ENCODE assay signal across 12 cellular contexts in the genomic region with DNA sequence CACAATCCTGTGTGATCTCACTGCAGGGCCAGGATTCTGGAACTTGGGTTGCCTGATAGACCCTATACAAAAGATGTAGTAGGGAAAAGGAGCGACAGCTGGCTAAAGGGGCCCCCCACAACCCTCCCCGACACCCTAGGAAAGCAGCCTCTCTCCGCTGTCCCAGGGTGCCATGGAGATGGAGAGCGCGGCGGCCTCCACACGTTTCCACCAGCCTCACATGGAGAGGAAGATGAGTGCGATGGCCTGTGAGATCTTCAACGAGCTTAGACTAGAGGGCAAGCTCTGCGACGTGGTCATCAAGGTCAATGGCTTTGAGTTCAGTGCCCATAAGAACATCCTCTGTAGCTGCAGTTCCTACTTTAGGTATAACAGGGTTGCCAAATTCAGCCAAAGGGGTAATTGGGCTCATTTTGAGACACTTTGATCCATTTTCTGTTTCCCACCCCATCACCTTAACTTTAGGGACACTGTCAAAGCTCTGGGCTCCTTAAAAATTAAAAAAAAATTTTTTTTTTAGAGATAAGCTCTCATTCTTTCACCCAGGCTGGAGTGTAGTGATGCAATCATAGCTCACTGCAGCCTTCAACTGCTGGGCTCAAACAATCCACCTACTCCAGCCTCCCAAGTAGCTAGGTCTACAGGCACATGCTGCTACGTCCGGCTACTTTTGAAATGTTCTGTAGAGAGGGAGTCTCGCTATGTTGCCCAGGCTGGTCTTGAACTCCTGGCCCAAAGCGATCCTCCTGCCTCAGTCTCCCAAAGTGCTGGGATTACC. TPM values are rescaled to one million over a fixed set of nuclear protein-coding genes. Genes with fewer than 3 reads are reported as not detected.
DNase-seq lines count a peak whose midpoint lies in the region; ATAC-seq, FAIRE-seq and TF ChIP-seq lines count a peak whose summit lies in the region.
"Had no signal": no experiment of that assay in that cellular context is flagged by ENCODE, and none has a peak within 500 bp of the region (broad histone marks: within the 10 kb centered on the region; RNA-seq: fewer than 3 reads in every experiment).

A gene (plus strand): TSS at position 65 of the 778 bp plus-strand sequence. CDS start 108 bp downstream, at position 173.

- no peaks in the 10 kb centered on the region for H3K9me3 ChIP-seq in A549

- H3K9me3 Mint-ChIP-seq in brain (no peaks in the 10 kb centered on the region), endothelial cell (ENCODE audit: unreplicated experiment) (no peaks in the 10 kb centered on the region)
- no peaks in the 10 kb centered on the region for H3K9me3 Mint-ChIP-seq in naive thymus-derived CD8-positive, alpha-beta T cell

- TF ChIP-seq CTCF in A549 (IDR thresholded peaks at IDR 0.05) (no peak), HFF-Myc (IDR thresholded peaks at IDR 0.05; ENCODE audit: low read depth, low read length, missing control alignments) (no peak), brain (conservative IDR thresholded peaks at IDR 0.05) (no peak), endothelial cell (IDR thresholded peaks at IDR 0.05; ENCODE audit: unreplicated experiment) (no peak)

- H3K4me1 Mint-ChIP-seq in brain (peaks cover 17% of the 10 kb centered on the region), endothelial cell (ENCODE audit: unreplicated experiment) (no peaks in the 10 kb centered on the region)
- H3K4me1 Mint-ChIP-seq in naive thymus-derived CD8-positive, alpha-beta T cell, result peaks cover 8 to 26% (median 14%) of the 10 kb centered on the region in 4 donors

- CTCF ChIA-PET in A549 (lab: Yijun Ruan, JAX), result interaction anchor here (0.8 to 2.9 kb wide), 7 partner anchors 10 to 124 kb away, joined by 3 to 11 read pairs (median 4); a partner anchor contains a TSS

- DNase-seq in A549 (ENCODE audit: low read depth in 1 of 2, low spot score in 1 of 2), result no peak
- DNase-seq in HFF-Myc (ENCODE audit: extremely low read depth, low read depth), result no peak
- no peak for DNase-seq in naive thymus-derived CD8-positive, alpha-beta T cell
- no peak for DNase-seq in cerebellar nuclear complex (lab: John Stamatoyannopoulos, UW)
- DNase-seq in RPMI8226, result no peak
- no peak for DNase-seq in endothelial cell (ENCODE audit: low spot score)
- DNase-seq in nucleus accumbens (lab: John Stamatoyannopoulos, UW), result no peak
- DNase-seq: NCI-H2081 treated with DMSO at 0.1 percent for 48 hours; stimulated activated CD4-positive, alpha-beta T cell treated with anti-CD3 and anti-CD28 coated beads, Interleukin-4, amount 100 ng/mL, for 1 hour; T-helper 9 cell had no signal

- H3K4me3 ChIP-seq in A549, result peak within 1 kb of the TSS; percentile 74
- H3K4me3 ChIP-seq in HFF-Myc (replicated peaks; ENCODE audit: low read depth, low read length), result peak within 1 kb of the TSS; percentile 86

- TF ChIP-seq POLR2A in A549 (IDR thresholded peaks at IDR 0.05; ENCODE audit: low read length), result no peak

- POLR2A ChIA-PET in A549 (lab: Yijun Ruan, JAX), result interaction anchor here (0.6 kb wide), 2 partner anchors 14 to 91 kb away, joined by 3 to 10 read pairs; no protein-coding TSS in a partner anchor
- POLR2A ChIA-PET in naive thymus-derived CD8-positive, alpha-beta T cell (lab: Charles Lee), result interaction anchor here (0.6 to 3.6 kb wide), 3 partner anchors 13 to 26 kb away, joined by 3 to 18 read pairs (median 3); a partner anchor contains a TSS

- no peak for TF ChIP-seq RAD21 in A549 (conservative IDR thresholded peaks at IDR 0.05 in 1 of 2, IDR thresholded peaks at IDR 0.05 in 1 of 2)

- peaks cover 6% of the 10 kb centered on the region for H3K27me3 Mint-ChIP-seq in brain
- H3K27me3 Mint-ChIP-seq in naive thymus-derived CD8-positive, alpha-beta T cell, result peaks cover 0 to 1% (median 0%) of the 10 kb centered on the region in 5 donors
- H3K27me3 Mint-ChIP-seq in endothelial cell (ENCODE audit: unreplicated experiment), result peaks cover 2% of the 10 kb centered on the region

- H3K4me3 Mint-ChIP-seq in brain (peak within 1 kb of the TSS; percentile 84 to 98 (median 92)), endothelial cell (ENCODE audit: unreplicated experiment) (no peak within 1 kb of the TSS)
- peak within 1 kb of the TSS; percentile 69 to 94 (median 84) for H3K4me3 Mint-ChIP-seq in naive thymus-derived CD8-positive, alpha-beta T cell

- H3K27ac Mint-ChIP-seq in brain (peak within 1 kb of the TSS in 2 of 5 experiments; percentile 53 to 72), endothelial cell (ENCODE audit: unreplicated experiment) (no peak within 1 kb of the TSS)
- H3K27ac Mint-ChIP-seq in naive thymus-derived CD8-positive, alpha-beta T cell, result peak within 1 kb of the TSS in 8 of 10 donors; percentile 13 to 91 (median 70)

- ATAC-seq in A549, result no peak
- no peak for ATAC-seq in naive thymus-derived CD8-positive, alpha-beta T cell

- peaks cover 13% of the 10 kb centered on the region for H3K4me1 ChIP-seq in A549

- no peak for FAIRE-seq in A549 (lab: Jason Lieb, UNC)
- FAIRE-seq: islet of Langerhans had no signal

- H3K4me2 ChIP-seq in A549, result peak within 1 kb of the TSS; percentile 81

- peak within 1 kb of the TSS; percentile 87 to 97; a peak in 5 of 6 replicates for H3K27ac ChIP-seq in A549

- H3K36me3 Mint-ChIP-seq in brain, result peaks cover 21% of the 10 kb centered on the region
- H3K36me3 Mint-ChIP-seq in naive thymus-derived CD8-positive, alpha-beta T cell, result peaks cover 0 to 4% (median 0%) of the 10 kb centered on the region in 3 donors
- H3K36me3 Mint-ChIP-seq in endothelial cell (ENCODE audit: low read depth, unreplicated experiment), result peaks cover under 1% of the 10 kb centered on the region

- 88% methylated on average over 15 of the region's 15 CpGs for WGBS in A549 (ENCODE audit: missing lambda C conversion rate)

- no peak for TF ChIP-seq EP300 in A549 (IDR thresholded peaks at IDR 0.05)

TF ChIP-seq in A549, 52 proteins besides CTCF, POLR2A, EP300 and RAD21:
- TF ChIP-seq CEBPB (IDR thresholded peaks at IDR 0.05), result 0 out of 4 replicates have a peak, but pooled peaks of 1 of the 2 experiments have one; percentile 5
- TF ChIP-seq MAFK (IDR thresholded peaks at IDR 0.05; ENCODE audit: partially characterized antibody), result no peak

RNA-seq across cellular contexts. Expression of the gene that starts here (rescaled TPM):
- polyA plus RNA-seq in A549 (2011; rRNA removed) (0.13 and 0.19 TPM in 2 replicates), A549 (2017; fragmentation: RNase III; extraction: RNeasy Plus Mini Kit Qiagen cat#74134 plus additional on column Dnase treatment) (0.04 to 0.12 TPM (median 0.05 TPM) in 3 replicates), brain (ENCODE audit: insufficient read depth, low read depth, low replicate concordance) (not detected)
- 0.06 and 0.09 TPM in 2 replicates for polyA plus RNA-seq in A549 (2012; cell fraction: cytosol; rRNA removed)
- polyA plus RNA-seq in A549 (2012; cell fraction: nucleus; rRNA removed), result 0.05 and 0.08 TPM in 2 replicates
- 0.54 TPM in 1 of 2 replicates, not detected in the other for polyA minus RNA-seq in A549 (2011; rRNA and poly(A)+ RNA removed)
- total RNA-seq in naive thymus-derived CD8-positive, alpha-beta T cell, result not detected
- polyA plus RNA-seq in naive thymus-derived CD8-positive, alpha-beta T cell, result under 1 TPM in 1 of 3 donors, not detected in 2; 0.09 TPM
- not detected for total RNA-seq in endothelial cell (ENCODE audit: unreplicated experiment)
